7 cellular contexts compared by ENCODE assay signal in genomic region chr7:6256709-6257535, GRCh38. TPM values are rescaled to one million over a fixed set of nuclear protein-coding genes. Genes with fewer than 3 reads are reported as not detected.
DNase-seq lines count a peak whose midpoint lies in the region; ATAC-seq and TF ChIP-seq lines count a peak whose summit lies in the region.

No MANE protein-coding gene starts in this region.

- H3K9ac ChIP-seq in duodenal mucosa (ENCODE audit: low read depth in 1 of 2, low read length in 2 of 2), result no peak overlapping the region

- H3K9me3 ChIP-seq in duodenal mucosa (ENCODE audit: control insufficient read depth in 1 of 2, low read length in 2 of 2), result no peaks in the 10 kb centered on the region
- no peaks in the 10 kb centered on the region for H3K9me3 ChIP-seq in gastrocnemius medialis

- H3K27me3 ChIP-seq in duodenal mucosa (ENCODE audit: control insufficient read depth in 1 of 2, insufficient read depth in 2 of 2, low read length in 2 of 2), result no peaks in the 10 kb centered on the region
- no peaks in the 10 kb centered on the region for H3K27me3 ChIP-seq in gastrocnemius medialis

- TF ChIP-seq POLR2A in gastrocnemius medialis (IDR thresholded peaks at IDR 0.05), result no peak

- TF ChIP-seq CTCF in gastrocnemius medialis (IDR thresholded peaks at IDR 0.05 in 4 of 5, conservative IDR thresholded peaks at IDR 0.05 in 1 of 5), result no peak

- in situ Hi-C loops in gastrocnemius medialis (cut with MboI; ENCODE audit: low sequenced_read_pairs in 4 of 4), result no loop called here

- DNase-seq in NOMO-1 treated with DMSO at 0.1 percent for 48 hours (lab: John Stamatoyannopoulos, UW; ENCODE audit: unreplicated experiment) (peak; percentile 65), gastrocnemius medialis (peak; percentile 30 to 60), RPMI8226 (no peak), NCI-H1092 treated with DMSO at 0.1 percent for 48 hours (lab: John Stamatoyannopoulos, UW) (no peak)

- peak; percentile 71 for ATAC-seq in GM18508 (IDR thresholded peaks at IDR 0.05; ENCODE audit: insufficient read depth, unreplicated experiment)
- peak; percentile 66 for ATAC-seq in HG02588 (IDR thresholded peaks at IDR 0.05; ENCODE audit: unreplicated experiment)
- peak; percentile 36 to 58 for ATAC-seq in gastrocnemius medialis

- H3K4me1 ChIP-seq in duodenal mucosa (ENCODE audit: control insufficient read depth in 1 of 2, insufficient read depth in 2 of 2, low read length in 2 of 2) (peaks cover 42 to 53% of the 10 kb centered on the region in 2 donors), gastrocnemius medialis (peaks cover 45 to 67% of the 10 kb centered on the region in 2 donors)

- H3K4me3 ChIP-seq in duodenal mucosa (ENCODE audit: low read depth in 1 of 2, low read length in 2 of 2) (no peak overlapping the region), gastrocnemius medialis (no peak overlapping the region)

- intact Hi-C loops in gastrocnemius medialis (cut with DNase I; ENCODE audit: low total_unique reads), result no loop called here

- H3K36me3 ChIP-seq in duodenal mucosa (ENCODE audit: control insufficient read depth in 1 of 2, insufficient read depth in 2 of 2, low read length in 2 of 2), result no peaks in the 10 kb centered on the region
- no peaks in the 10 kb centered on the region for H3K36me3 ChIP-seq in gastrocnemius medialis

- peak overlapping the region; percentile 34 for H3K27ac ChIP-seq in duodenal mucosa (ENCODE audit: low read depth, low read length)
- H3K27ac ChIP-seq in gastrocnemius medialis, result peak overlapping the region; percentile 50 to 61 (median 56)

RNA-seq across cellular contexts. Expression of gene CYTH3, which starts 15.5 kb away (rescaled TPM):
- total RNA-seq in gastrocnemius medialis, result 10 to 100 TPM; 14.3 to 20.2 (median 16.7) TPM

Comparison
In these comparisons a context has a peak if more than half of its experiments do, and no peak if none do; other contexts are left out.
1. DNase-seq: peak in NOMO-1 treated with DMSO at 0.1 percent for 48 hours (single experiment) and gastrocnemius medialis (2 of 2); none in RPMI8226 (single experiment) and NCI-H1092 treated with DMSO at 0.1 percent for 48 hours (single experiment).
2. Peak in every context shown above with its lines, with median percentiles within 50 percentile points of each other: ATAC-seq.